ENCODE assay signal across 11 cellular contexts in the genomic region with DNA sequence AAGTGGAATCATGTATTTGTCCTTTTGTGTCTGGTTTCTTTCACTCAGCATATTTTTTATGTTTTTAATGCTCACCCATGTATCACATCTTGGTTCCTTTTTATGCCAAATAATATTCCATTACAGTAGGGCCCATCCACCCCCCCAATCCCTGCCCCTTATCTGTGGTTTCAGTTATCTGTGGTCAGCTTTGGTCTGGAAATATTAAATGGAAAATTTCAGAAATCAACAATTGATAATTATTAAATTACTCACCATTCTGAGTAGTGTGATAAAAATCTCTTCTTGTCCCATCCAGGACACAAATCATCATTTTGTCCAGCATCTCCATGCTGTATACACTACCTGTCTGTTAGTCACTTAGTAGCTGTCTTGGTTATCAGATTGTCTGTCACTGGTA.
"Had no signal": no experiment of that assay in that cellular context is flagged by ENCODE, and none has a peak within 500 bp of the region (broad histone marks: within the 10 kb centered on the region; RNA-seq: fewer than 3 reads in every experiment).

No MANE protein-coding gene starts in this region.

- H3K4me3 ChIP-seq: cardiac muscle cell, sigmoid colon, spleen had no signal

- DNase-seq: activated CD4-positive, alpha-beta T cell treated with anti-CD3 and anti-CD28 coated beads, Interleukin-2, amount 50 U/mL, for 1 hour; activated CD8-positive, alpha-beta memory T cell treated with anti-CD3 and anti-CD28 coated beads for 24 hours; activated naive CD4-positive, alpha-beta T cell; hypothalamus; sigmoid colon; spleen; stimulated activated naive CD8-positive, alpha-beta T cell treated with anti-CD3 and anti-CD28 coated beads, Interleukin-15, amount 100 ng/mL, for 72 hours; T-helper 17 cell had no signal

- H3K27ac ChIP-seq: cardiac muscle cell, sigmoid colon, spleen had no signal

- ATAC-seq: stimulated activated naive CD8-positive, alpha-beta T cell treated with anti-CD3 and anti-CD28 coated beads, Interleukin-15, amount 100 ng/mL, for 72 hours; T-helper 17 cell had no signal

- H3K9me3 Mint-ChIP-seq: activated T-helper 1 cell treated with anti-CD3 and anti-CD28 coated beads, Interleukin-12 subunit alpha, Interleukin-12 subunit beta, Interleukin-2, Interleukin-4 antibody, amounts not matched to agents 30 ng/mL and 10 ng/mL and 1 ng/mL, durations not matched to agents 14 hours and 24 hours and 36 hours; stimulated activated naive CD8-positive, alpha-beta T cell treated with anti-CD3 and anti-CD28 coated beads, Interleukin-15, amount 100 ng/mL, for 72 hours; type B pancreatic cell had no signal

- H3K27me3 Mint-ChIP-seq: stimulated activated naive CD8-positive, alpha-beta T cell treated with anti-CD3 and anti-CD28 coated beads, Interleukin-15, amount 100 ng/mL, for 72 hours; T-helper 17 cell; type B pancreatic cell had no signal

- H3K27ac Mint-ChIP-seq: activated T-helper 1 cell treated with anti-CD3 and anti-CD28 coated beads, Interleukin-12 subunit alpha, Interleukin-12 subunit beta, Interleukin-2, Interleukin-4 antibody, amounts not matched to agents 30 ng/mL and 10 ng/mL and 1 ng/mL, durations not matched to agents 14 hours and 24 hours and 36 hours; stimulated activated naive CD8-positive, alpha-beta T cell treated with anti-CD3 and anti-CD28 coated beads, Interleukin-15, amount 100 ng/mL, for 72 hours; type B pancreatic cell had no signal

- H3K4me3 Mint-ChIP-seq: activated T-helper 1 cell treated with anti-CD3 and anti-CD28 coated beads, Interleukin-12 subunit alpha, Interleukin-12 subunit beta, Interleukin-2, Interleukin-4 antibody, amounts not matched to agents 30 ng/mL and 10 ng/mL and 1 ng/mL, durations not matched to agents 14 hours and 24 hours and 36 hours; stimulated activated naive CD8-positive, alpha-beta T cell treated with anti-CD3 and anti-CD28 coated beads, Interleukin-15, amount 100 ng/mL, for 72 hours; T-helper 17 cell; type B pancreatic cell had no signal

- H3K27me3 ChIP-seq: cardiac muscle cell, sigmoid colon, spleen had no signal

- H3K9me3 ChIP-seq: sigmoid colon, spleen had no signal
